Comparison of ENCODE assay signal across 1 cellular context in the genomic region with DNA sequence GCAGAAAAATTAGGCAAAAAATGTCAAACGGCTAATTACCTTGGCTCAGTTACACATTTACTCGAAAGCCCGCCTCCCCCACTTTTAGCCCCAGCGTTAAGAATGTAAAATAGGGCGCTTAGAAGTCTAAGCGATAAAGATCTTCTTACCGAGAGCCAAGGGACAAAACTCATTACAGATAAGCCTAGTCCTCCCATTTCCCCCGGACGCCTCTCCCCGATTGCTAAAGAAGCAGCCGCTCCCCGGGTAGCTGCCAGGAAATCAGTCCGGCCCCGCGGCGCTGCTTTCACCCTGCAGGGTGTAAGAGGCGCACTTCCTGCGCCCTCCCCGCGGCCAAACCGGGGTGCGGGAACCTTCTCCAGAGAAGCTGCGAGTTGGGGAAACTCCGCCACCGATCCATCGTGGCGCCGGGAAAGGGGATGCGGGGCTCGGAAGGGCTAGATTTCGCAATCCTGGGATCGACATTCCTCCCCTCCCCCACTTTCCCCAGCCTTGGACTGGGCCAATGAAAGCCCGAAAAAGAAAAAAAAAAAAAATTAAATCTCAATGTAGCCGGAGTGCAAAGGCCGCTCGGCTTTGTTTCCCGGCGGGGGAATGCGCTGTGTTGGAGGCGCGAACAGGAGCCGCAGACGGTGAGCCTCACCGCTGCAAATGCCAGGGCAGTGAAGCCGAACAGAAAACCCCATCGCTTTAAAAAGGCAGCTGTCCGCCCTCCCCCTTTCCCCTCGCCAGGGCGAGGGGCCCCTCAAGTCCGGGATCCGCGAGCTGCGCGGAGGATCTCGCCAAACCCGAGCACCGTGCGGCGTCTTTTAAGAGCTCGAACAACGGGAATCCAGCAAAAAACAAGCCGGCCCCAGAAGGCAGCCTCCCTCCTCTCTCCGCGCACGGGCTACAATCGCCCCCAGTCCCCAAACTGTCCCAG.
TF ChIP-seq lines count a peak whose summit lies in the region.

No MANE protein-coding gene starts in this region.

TF ChIP-seq in HepG2, 621 proteins besides CTCF, POLR2A, EP300 and RAD21 (continued from another document and continues in another):
- TF ChIP-seq, protein P1, sequence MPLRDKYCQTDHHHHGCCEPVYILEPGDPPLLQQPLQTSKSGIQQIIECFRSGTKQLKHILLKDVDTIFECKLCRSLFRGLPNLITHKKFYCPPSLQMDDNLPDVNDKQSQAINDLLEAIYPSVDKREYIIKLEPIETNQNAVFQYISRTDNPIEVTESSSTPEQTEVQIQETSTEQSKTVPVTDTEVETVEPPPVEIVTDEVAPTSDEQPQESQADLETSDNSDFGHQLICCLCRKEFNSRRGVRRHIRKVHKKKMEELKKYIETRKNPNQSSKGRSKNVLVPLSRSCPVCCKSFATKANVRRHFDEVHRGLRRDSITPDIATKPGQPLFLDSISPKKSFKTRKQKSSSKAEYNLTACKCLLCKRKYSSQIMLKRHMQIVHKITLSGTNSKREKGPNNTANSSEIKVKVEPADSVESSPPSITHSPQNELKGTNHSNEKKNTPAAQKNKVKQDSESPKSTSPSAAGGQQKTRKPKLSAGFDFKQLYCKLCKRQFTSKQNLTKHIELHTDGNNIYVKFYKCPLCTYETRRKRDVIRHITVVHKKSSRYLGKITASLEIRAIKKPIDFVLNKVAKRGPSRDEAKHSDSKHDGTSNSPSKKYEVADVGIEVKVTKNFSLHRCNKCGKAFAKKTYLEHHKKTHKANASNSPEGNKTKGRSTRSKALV (CRISPR knock-in tag; IDR thresholded peaks at IDR 0.05): peak; percentile 75; the same call in 1 of the 2 replicates
- TF ChIP-seq HMG20A (CRISPR knock-in tag; IDR thresholded peaks at IDR 0.05; ENCODE audit: borderline replicate concordance) (no peak), ZNF232 (CRISPR knock-in tag; IDR thresholded peaks at IDR 0.05; ENCODE audit: borderline replicate concordance) (no peak; the same call in 1 of the 2 replicates), ZNF256 (CRISPR knock-in tag; conservative IDR thresholded peaks at IDR 0.05) (no peak), ZNF17 (CRISPR knock-in tag; IDR thresholded peaks at IDR 0.05) (no peak), GATA4 (IDR thresholded peaks at IDR 0.05; ENCODE audit: borderline replicate concordance, low read depth) (peak; percentile 30), MYNN (CRISPR knock-in tag; IDR thresholded peaks at IDR 0.05; ENCODE audit: low read depth) (no peak), NCOA5 (CRISPR knock-in tag; IDR thresholded peaks at IDR 0.05) (no peak), ZC3H4 (CRISPR knock-in tag; IDR thresholded peaks at IDR 0.05; ENCODE audit: borderline replicate concordance) (peak; percentile 76; the same call in 1 of the 2 replicates), THAP11 (CRISPR knock-in tag; IDR thresholded peaks at IDR 0.05) (0 out of 2 replicates have a peak, but pooled peaks have one; percentile 8), ZNF335 (CRISPR knock-in tag; IDR thresholded peaks at IDR 0.05) (no peak), NCOR1 (IDR thresholded peaks at IDR 0.05; ENCODE audit: borderline replicate concordance, low read length) (peak; percentile 74; the same call in 1 of the 2 replicates), HMG20B (CRISPR knock-in tag; conservative IDR thresholded peaks at IDR 0.05) (peak; percentile 55; the same call in 1 of the 2 replicates), BRD4 (CRISPR knock-in tag; IDR thresholded peaks at IDR 0.05) (no peak; the same call in 1 of the 2 replicates), ZNF292 (CRISPR knock-in tag; IDR thresholded peaks at IDR 0.05; ENCODE audit: borderline replicate concordance, low read depth) (no peak), NCOA1 (CRISPR knock-in tag; IDR thresholded peaks at IDR 0.05) (0 out of 2 replicates have a peak, but pooled peaks have one; percentile 62), ARNT2 (CRISPR knock-in tag; IDR thresholded peaks at IDR 0.05; ENCODE audit: low read depth) (peak; percentile 57; the same call in 1 of the 2 replicates), ZKSCAN5 (CRISPR knock-in tag; IDR thresholded peaks at IDR 0.05) (no peak), PHF5A (CRISPR knock-in tag; IDR thresholded peaks at IDR 0.05; ENCODE audit: low read depth, unreplicated experiment) (no peak), ZNF274 (CRISPR knock-in tag; IDR thresholded peaks at IDR 0.05) (peak; percentile 26; the same call in 1 of the 2 replicates), ZNF317 (CRISPR knock-in tag; IDR thresholded peaks at IDR 0.05) (no peak), ZNF775 (CRISPR knock-in tag; IDR thresholded peaks at IDR 0.05; ENCODE audit: borderline replicate concordance) (0 out of 2 replicates have a peak, but pooled peaks have one; percentile 43), FOXM1 (CRISPR knock-in tag; IDR thresholded peaks at IDR 0.05) (no peak), ERF (CRISPR knock-in tag; IDR thresholded peaks at IDR 0.05) (0 out of 2 replicates have a peak, but pooled peaks have one; percentile 12), MED1 (CRISPR knock-in tag; IDR thresholded peaks at IDR 0.05) (peak; percentile 70), REL (CRISPR knock-in tag; conservative IDR thresholded peaks at IDR 0.05) (no peak), ZFP1 (CRISPR knock-in tag; IDR thresholded peaks at IDR 0.05) (no peak), PHF20 (CRISPR knock-in tag; IDR thresholded peaks at IDR 0.05) (no peak), EZH2 (conservative IDR thresholded peaks at IDR 0.05; ENCODE audit: low read depth, low read length) (no peak), JARID2 (CRISPR knock-in tag; IDR thresholded peaks at IDR 0.05; ENCODE audit: insufficient replicate concordance) (peak; percentile 23), ZNF225 (CRISPR knock-in tag; IDR thresholded peaks at IDR 0.05) (no peak)
- TF ChIP-seq, protein P2, sequence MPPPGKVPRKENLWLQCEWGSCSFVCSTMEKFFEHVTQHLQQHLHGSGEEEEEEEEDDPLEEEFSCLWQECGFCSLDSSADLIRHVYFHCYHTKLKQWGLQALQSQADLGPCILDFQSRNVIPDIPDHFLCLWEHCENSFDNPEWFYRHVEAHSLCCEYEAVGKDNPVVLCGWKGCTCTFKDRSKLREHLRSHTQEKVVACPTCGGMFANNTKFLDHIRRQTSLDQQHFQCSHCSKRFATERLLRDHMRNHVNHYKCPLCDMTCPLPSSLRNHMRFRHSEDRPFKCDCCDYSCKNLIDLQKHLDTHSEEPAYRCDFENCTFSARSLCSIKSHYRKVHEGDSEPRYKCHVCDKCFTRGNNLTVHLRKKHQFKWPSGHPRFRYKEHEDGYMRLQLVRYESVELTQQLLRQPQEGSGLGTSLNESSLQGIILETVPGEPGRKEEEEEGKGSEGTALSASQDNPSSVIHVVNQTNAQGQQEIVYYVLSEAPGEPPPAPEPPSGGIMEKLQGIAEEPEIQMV (CRISPR knock-in tag; IDR thresholded peaks at IDR 0.05; ENCODE audit: low read depth): no peak
- TF ChIP-seq, protein P3, sequence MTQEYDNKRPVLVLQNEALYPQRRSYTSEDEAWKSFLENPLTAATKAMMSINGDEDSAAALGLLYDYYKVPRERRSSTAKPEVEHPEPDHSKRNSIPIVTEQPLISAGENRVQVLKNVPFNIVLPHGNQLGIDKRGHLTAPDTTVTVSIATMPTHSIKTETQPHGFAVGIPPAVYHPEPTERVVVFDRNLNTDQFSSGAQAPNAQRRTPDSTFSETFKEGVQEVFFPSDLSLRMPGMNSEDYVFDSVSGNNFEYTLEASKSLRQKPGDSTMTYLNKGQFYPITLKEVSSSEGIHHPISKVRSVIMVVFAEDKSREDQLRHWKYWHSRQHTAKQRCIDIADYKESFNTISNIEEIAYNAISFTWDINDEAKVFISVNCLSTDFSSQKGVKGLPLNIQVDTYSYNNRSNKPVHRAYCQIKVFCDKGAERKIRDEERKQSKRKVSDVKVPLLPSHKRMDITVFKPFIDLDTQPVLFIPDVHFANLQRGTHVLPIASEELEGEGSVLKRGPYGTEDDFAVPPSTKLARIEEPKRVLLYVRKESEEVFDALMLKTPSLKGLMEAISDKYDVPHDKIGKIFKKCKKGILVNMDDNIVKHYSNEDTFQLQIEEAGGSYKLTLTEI (CRISPR knock-in tag; conservative IDR thresholded peaks at IDR 0.05): no peak
- TF ChIP-seq, protein P4, sequence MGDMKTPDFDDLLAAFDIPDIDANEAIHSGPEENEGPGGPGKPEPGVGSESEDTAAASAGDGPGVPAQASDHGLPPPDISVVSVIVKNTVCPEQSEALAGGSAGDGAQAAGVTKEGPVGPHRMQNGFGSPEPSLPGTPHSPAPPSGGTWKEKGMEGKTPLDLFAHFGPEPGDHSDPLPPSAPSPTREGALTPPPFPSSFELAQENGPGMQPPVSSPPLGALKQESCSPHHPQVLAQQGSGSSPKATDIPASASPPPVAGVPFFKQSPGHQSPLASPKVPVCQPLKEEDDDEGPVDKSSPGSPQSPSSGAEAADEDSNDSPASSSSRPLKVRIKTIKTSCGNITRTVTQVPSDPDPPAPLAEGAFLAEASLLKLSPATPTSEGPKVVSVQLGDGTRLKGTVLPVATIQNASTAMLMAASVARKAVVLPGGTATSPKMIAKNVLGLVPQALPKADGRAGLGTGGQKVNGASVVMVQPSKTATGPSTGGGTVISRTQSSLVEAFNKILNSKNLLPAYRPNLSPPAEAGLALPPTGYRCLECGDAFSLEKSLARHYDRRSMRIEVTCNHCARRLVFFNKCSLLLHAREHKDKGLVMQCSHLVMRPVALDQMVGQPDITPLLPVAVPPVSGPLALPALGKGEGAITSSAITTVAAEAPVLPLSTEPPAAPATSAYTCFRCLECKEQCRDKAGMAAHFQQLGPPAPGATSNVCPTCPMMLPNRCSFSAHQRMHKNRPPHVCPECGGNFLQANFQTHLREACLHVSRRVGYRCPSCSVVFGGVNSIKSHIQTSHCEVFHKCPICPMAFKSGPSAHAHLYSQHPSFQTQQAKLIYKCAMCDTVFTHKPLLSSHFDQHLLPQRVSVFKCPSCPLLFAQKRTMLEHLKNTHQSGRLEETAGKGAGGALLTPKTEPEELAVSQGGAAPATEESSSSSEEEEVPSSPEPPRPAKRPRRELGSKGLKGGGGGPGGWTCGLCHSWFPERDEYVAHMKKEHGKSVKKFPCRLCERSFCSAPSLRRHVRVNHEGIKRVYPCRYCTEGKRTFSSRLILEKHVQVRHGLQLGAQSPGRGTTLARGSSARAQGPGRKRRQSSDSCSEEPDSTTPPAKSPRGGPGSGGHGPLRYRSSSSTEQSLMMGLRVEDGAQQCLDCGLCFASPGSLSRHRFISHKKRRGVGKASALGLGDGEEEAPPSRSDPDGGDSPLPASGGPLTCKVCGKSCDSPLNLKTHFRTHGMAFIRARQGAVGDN (CRISPR knock-in tag; IDR thresholded peaks at IDR 0.05): 0 out of 2 replicates have a peak, but pooled peaks have one; percentile 24
- TF ChIP-seq, protein P5, sequence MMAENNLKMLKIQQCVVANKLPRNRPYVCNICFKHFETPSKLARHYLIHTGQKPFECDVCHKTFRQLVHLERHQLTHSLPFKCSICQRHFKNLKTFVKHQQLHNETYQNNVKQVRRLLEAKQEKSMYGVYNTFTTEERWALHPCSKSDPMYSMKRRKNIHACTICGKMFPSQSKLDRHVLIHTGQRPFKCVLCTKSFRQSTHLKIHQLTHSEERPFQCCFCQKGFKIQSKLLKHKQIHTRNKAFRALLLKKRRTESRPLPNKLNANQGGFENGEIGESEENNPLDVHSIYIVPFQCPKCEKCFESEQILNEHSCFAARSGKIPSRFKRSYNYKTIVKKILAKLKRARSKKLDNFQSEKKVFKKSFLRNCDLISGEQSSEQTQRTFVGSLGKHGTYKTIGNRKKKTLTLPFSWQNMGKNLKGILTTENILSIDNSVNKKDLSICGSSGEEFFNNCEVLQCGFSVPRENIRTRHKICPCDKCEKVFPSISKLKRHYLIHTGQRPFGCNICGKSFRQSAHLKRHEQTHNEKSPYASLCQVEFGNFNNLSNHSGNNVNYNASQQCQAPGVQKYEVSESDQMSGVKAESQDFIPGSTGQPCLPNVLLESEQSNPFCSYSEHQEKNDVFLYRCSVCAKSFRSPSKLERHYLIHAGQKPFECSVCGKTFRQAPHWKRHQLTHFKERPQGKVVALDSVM (CRISPR knock-in tag; IDR thresholded peaks at IDR 0.05): peak; percentile 16; the same call in 1 of the 2 replicates
- TF ChIP-seq, protein P6, sequence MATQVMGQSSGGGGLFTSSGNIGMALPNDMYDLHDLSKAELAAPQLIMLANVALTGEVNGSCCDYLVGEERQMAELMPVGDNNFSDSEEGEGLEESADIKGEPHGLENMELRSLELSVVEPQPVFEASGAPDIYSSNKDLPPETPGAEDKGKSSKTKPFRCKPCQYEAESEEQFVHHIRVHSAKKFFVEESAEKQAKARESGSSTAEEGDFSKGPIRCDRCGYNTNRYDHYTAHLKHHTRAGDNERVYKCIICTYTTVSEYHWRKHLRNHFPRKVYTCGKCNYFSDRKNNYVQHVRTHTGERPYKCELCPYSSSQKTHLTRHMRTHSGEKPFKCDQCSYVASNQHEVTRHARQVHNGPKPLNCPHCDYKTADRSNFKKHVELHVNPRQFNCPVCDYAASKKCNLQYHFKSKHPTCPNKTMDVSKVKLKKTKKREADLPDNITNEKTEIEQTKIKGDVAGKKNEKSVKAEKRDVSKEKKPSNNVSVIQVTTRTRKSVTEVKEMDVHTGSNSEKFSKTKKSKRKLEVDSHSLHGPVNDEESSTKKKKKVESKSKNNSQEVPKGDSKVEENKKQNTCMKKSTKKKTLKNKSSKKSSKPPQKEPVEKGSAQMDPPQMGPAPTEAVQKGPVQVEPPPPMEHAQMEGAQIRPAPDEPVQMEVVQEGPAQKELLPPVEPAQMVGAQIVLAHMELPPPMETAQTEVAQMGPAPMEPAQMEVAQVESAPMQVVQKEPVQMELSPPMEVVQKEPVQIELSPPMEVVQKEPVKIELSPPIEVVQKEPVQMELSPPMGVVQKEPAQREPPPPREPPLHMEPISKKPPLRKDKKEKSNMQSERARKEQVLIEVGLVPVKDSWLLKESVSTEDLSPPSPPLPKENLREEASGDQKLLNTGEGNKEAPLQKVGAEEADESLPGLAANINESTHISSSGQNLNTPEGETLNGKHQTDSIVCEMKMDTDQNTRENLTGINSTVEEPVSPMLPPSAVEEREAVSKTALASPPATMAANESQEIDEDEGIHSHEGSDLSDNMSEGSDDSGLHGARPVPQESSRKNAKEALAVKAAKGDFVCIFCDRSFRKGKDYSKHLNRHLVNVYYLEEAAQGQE (IDR thresholded peaks at IDR 0.05; ENCODE audit: borderline replicate concordance in 1 of 2, low read depth in 1 of 2, low read length in 2 of 2): no peak
- TF ChIP-seq, protein P7, sequence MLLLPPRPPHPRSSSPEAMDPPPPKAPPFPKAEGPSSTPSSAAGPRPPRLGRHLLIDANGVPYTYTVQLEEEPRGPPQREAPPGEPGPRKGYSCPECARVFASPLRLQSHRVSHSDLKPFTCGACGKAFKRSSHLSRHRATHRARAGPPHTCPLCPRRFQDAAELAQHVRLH (CRISPR knock-in tag; IDR thresholded peaks at IDR 0.05; ENCODE audit: borderline replicate concordance, low read depth): peak; percentile 41; the same call in 1 of the 2 replicates
- TF ChIP-seq, protein P8, sequence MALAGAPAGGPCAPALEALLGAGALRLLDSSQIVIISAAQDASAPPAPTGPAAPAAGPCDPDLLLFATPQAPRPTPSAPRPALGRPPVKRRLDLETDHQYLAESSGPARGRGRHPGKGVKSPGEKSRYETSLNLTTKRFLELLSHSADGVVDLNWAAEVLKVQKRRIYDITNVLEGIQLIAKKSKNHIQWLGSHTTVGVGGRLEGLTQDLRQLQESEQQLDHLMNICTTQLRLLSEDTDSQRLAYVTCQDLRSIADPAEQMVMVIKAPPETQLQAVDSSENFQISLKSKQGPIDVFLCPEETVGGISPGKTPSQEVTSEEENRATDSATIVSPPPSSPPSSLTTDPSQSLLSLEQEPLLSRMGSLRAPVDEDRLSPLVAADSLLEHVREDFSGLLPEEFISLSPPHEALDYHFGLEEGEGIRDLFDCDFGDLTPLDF (CRISPR knock-in tag; IDR thresholded peaks at IDR 0.05): no peak; the same call in 1 of the 2 replicates
